Comparison of ENCODE assay signal across 9 cellular contexts in the genomic region with DNA sequence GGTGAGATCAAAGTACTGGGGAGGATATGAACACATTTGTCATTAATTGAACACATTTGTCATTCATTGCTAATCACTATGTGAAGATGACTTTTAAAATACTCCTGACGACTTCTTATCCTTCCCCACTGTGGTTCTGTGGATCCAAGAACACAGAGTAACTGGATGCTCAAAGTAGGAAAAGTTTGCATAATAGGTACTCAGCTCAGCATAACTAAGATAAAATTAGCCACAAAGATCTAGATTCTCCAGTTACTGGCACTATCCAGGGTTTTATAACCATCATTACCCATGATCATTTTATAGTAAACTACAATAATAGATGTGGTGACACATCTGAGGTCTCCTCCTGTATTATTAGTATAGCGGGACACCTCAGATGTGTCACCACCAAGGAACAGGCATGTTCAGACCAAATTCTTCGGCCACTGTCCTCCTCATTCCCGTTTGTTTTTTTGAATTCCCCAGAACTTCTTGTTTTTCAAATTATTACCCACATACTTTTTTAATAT.
"Had no signal": no experiment of that assay in that cellular context is flagged by ENCODE, and none has a peak within 500 bp of the region (broad histone marks: within the 10 kb centered on the region; RNA-seq: fewer than 3 reads in every experiment).

No MANE protein-coding gene starts in this region.

- H3K9me3 ChIP-seq: HAP-1 had no signal

- ATAC-seq: GM23338, HCT116, K562 had no signal

- H3K9me3 Mint-ChIP-seq: GM23338, HFFc6 had no signal

- H3K27ac ChIP-seq: HL-60 had no signal

- H3K4me1 Mint-ChIP-seq: GM23338 had no signal

- H3K27ac Mint-ChIP-seq: GM23338, HFFc6 had no signal

- H3K4me3 Mint-ChIP-seq: GM23338, HFFc6 had no signal

- H3K4me3 ChIP-seq: GM23338, HAP-1, K562 had no signal

- DNase-seq: H7, HFFc6, IMR-90 had no signal

- FAIRE-seq: H1, K562 had no signal

- H3K36me3 ChIP-seq: HAP-1 had no signal
